In the genomic region with DNA sequence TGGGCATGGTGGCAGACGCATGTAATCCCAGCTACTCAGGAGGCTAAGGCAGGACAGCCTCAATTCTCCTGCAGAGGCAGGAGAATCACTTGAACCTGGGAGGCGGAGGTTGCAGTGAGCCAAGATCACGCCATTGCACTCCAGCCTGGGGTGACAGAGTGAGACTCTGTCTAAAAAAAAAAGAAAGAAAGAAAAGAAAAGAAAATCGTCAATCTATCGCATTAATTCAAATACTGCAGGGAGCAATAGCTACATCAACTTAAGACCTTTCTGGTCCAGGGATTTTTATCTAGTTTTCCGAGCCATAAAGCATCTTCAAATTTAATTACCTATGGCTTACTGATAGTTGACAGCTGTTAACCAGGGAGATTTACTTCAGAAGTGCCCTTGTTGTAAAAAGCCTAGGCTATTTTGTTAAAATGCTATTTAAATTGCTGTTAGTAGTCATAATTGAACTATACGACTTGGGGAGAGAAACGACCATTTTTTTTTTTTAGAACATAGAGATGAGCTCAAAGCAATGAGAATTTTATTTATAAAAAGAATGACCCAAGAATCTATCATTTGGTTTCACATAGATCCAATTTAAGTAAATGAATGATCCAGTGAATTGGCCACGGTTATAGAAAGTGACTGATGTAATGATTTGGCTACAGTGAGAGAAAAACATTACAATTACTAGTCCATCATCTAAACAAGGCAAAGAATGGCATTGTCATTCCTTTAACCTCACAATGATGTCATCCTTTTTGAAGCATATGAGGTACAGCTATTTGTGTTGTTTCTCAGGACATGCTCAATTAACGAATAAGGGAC, we compare ENCODE assay signal across 1 cellular context.
TF ChIP-seq lines count a peak whose summit lies in the region.

No MANE protein-coding gene starts in this region.

TF ChIP-seq in HEK293, 187 proteins besides CTCF, POLR2A, EP300 and RAD21 (continued from another document and continues in another):
- TF ChIP-seq, protein P1, sequence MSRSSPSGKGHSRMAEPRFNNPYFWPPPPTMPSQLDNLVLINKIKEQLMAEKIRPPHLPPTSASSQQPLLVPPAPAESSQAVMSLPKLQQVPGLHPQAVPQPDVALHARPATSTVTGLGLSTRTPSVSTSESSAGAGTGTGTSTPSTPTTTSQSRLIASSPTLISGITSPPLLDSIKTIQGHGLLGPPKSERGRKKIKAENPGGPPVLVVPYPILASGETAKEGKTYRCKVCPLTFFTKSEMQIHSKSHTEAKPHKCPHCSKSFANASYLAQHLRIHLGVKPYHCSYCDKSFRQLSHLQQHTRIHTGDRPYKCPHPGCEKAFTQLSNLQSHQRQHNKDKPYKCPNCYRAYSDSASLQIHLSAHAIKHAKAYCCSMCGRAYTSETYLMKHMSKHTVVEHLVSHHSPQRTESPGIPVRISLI (tag by site-specific recombination; IDR thresholded peaks at IDR 0.05), result peak; percentile 61
- TF ChIP-seq ZNF548 (tag by site-specific recombination; IDR thresholded peaks at IDR 0.05) (no peak), ZNF626 (tag by site-specific recombination; IDR thresholded peaks at IDR 0.05) (no peak), ZNF394 (tag by site-specific recombination; IDR thresholded peaks at IDR 0.05; ENCODE audit: borderline replicate concordance) (peak; percentile 67; the same call in 1 of the 2 replicates), ZNF701 (tag by site-specific recombination; IDR thresholded peaks at IDR 0.05) (no peak), GLI2 (tag by site-specific recombination; IDR thresholded peaks at IDR 0.05; ENCODE audit: borderline replicate concordance, low read depth) (peak; percentile 62; the same call in 1 of the 2 replicates), ZNF654 (tag by site-specific recombination; IDR thresholded peaks at IDR 0.05; ENCODE audit: low read depth) (peak; percentile 15; the same call in 1 of the 2 replicates), ZFP3 (tag by site-specific recombination; IDR thresholded peaks at IDR 0.05; ENCODE audit: low read depth) (no peak), ZNF776 (tag by site-specific recombination; IDR thresholded peaks at IDR 0.05; ENCODE audit: borderline replicate concordance) (no peak), ZNF292 (tag by site-specific recombination; IDR thresholded peaks at IDR 0.05; ENCODE audit: borderline replicate concordance, low read depth) (no peak), ZNF335 (tag by site-specific recombination; conservative IDR thresholded peaks at IDR 0.05) (0 out of 2 replicates have a peak, but pooled peaks have one; percentile 17), ZNF629 (tag by site-specific recombination; IDR thresholded peaks at IDR 0.05) (peak; percentile 96), MEIS1 (CRISPR knock-in tag; IDR thresholded peaks at IDR 0.05; ENCODE audit: borderline replicate concordance) (no peak; the same call in 1 of the 2 replicates), ZSCAN16 (tag by site-specific recombination; IDR thresholded peaks at IDR 0.05) (no peak), ZNF24 (tag by site-specific recombination; IDR thresholded peaks at IDR 0.05) (peak; percentile 96), SP2 (tag by site-specific recombination; IDR thresholded peaks at IDR 0.05) (peak; percentile 21; the same call in 1 of the 2 replicates), TCF7L2 (IDR thresholded peaks at IDR 0.05; ENCODE audit: borderline replicate concordance, low read depth, low read length) (no peak), ZBTB8A (tag by site-specific recombination; IDR thresholded peaks at IDR 0.05) (peak; percentile 18; the same call in 1 of the 2 replicates), ZNF48 (tag by site-specific recombination; IDR thresholded peaks at IDR 0.05) (no peak), ZNF354C (tag by site-specific recombination; IDR thresholded peaks at IDR 0.05; ENCODE audit: borderline replicate concordance, low read depth) (no peak), WT1 (tag by site-specific recombination; IDR thresholded peaks at IDR 0.05) (peak; percentile 34; the same call in 1 of the 2 replicates), ZNF558 (tag by site-specific recombination; IDR thresholded peaks at IDR 0.05) (peak; percentile 81; the same call in 1 of the 2 replicates), ZXDB (tag by site-specific recombination; IDR thresholded peaks at IDR 0.05) (peak; percentile 63), REPIN1 (tag by site-specific recombination; IDR thresholded peaks at IDR 0.05; ENCODE audit: low read depth) (no peak), KLF7 (tag by site-specific recombination; IDR thresholded peaks at IDR 0.05; ENCODE audit: borderline replicate concordance) (no peak), ZFP41 (tag by site-specific recombination; IDR thresholded peaks at IDR 0.05; ENCODE audit: borderline replicate concordance) (no peak), ZBTB48 (tag by site-specific recombination; IDR thresholded peaks at IDR 0.05) (no peak; the same call in 1 of the 2 replicates), GLI4 (tag by site-specific recombination; IDR thresholded peaks at IDR 0.05) (no peak), ZNF140 (tag by site-specific recombination; IDR thresholded peaks at IDR 0.05) (no peak), ZBTB21 (tag by site-specific recombination; IDR thresholded peaks at IDR 0.05) (peak; percentile 82), ZFP37 (tag by site-specific recombination; IDR thresholded peaks at IDR 0.05) (peak; percentile 62; the same call in 1 of the 2 replicates), YY1 (tag by site-specific recombination; IDR thresholded peaks at IDR 0.05) (no peak), KLF10 (tag by site-specific recombination; IDR thresholded peaks at IDR 0.05) (peak; percentile 80), ZNF174 (tag by site-specific recombination; IDR thresholded peaks at IDR 0.05) (no peak)
- TF ChIP-seq, protein P2, sequence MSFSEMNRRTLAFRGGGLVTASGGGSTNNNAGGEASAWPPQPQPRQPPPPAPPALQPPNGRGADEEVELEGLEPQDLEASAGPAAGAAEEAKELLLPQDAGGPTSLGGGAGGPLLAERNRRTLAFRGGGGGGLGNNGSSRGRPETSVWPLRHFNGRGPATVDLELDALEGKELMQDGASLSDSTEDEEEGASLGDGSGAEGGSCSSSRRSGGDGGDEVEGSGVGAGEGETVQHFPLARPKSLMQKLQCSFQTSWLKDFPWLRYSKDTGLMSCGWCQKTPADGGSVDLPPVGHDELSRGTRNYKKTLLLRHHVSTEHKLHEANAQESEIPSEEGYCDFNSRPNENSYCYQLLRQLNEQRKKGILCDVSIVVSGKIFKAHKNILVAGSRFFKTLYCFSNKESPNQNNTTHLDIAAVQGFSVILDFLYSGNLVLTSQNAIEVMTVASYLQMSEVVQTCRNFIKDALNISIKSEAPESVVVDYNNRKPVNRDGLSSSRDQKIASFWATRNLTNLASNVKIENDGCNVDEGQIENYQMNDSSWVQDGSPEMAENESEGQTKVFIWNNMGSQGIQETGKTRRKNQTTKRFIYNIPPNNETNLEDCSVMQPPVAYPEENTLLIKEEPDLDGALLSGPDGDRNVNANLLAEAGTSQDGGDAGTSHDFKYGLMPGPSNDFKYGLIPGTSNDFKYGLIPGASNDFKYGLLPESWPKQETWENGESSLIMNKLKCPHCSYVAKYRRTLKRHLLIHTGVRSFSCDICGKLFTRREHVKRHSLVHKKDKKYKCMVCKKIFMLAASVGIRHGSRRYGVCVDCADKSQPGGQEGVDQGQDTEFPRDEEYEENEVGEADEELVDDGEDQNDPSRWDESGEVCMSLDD (tag by site-specific recombination; IDR thresholded peaks at IDR 0.05), result no peak
- TF ChIP-seq, protein P3, sequence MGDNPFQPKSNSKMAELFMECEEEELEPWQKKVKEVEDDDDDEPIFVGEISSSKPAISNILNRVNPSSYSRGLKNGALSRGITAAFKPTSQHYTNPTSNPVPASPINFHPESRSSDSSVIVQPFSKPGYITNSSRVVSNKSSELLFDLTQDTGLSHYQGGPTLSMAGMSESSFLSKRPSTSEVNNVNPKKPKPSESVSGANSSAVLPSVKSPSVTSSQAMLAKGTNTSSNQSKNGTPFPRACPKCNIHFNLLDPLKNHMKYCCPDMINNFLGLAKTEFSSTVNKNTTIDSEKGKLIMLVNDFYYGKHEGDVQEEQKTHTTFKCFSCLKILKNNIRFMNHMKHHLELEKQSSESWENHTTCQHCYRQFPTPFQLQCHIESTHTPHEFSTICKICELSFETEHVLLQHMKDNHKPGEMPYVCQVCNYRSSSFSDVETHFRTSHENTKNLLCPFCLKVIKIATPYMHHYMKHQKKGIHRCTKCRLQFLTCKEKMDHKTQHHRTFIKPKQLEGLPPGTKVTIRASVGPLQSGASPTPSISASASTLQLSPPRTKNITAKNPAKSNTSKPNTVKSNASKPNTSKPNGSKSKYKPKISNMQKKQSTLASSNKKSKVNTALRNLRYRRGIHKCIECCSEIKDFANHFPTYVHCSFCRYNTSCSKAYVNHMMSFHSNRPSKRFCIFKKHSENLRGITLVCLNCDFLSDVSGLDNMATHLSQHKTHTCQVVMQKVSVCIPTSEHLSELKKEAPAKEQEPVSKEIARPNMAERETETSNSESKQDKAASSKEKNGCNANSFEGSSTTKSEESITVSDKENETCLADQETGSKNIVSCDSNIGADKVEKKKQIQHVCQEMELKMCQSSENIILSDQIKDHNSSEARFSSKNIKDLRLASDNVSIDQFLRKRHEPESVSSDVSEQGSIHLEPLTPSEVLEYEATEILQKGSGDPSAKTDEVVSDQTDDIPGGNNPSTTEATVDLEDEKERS (tag by site-specific recombination; IDR thresholded peaks at IDR 0.05), result no peak
- TF ChIP-seq, protein P4, sequence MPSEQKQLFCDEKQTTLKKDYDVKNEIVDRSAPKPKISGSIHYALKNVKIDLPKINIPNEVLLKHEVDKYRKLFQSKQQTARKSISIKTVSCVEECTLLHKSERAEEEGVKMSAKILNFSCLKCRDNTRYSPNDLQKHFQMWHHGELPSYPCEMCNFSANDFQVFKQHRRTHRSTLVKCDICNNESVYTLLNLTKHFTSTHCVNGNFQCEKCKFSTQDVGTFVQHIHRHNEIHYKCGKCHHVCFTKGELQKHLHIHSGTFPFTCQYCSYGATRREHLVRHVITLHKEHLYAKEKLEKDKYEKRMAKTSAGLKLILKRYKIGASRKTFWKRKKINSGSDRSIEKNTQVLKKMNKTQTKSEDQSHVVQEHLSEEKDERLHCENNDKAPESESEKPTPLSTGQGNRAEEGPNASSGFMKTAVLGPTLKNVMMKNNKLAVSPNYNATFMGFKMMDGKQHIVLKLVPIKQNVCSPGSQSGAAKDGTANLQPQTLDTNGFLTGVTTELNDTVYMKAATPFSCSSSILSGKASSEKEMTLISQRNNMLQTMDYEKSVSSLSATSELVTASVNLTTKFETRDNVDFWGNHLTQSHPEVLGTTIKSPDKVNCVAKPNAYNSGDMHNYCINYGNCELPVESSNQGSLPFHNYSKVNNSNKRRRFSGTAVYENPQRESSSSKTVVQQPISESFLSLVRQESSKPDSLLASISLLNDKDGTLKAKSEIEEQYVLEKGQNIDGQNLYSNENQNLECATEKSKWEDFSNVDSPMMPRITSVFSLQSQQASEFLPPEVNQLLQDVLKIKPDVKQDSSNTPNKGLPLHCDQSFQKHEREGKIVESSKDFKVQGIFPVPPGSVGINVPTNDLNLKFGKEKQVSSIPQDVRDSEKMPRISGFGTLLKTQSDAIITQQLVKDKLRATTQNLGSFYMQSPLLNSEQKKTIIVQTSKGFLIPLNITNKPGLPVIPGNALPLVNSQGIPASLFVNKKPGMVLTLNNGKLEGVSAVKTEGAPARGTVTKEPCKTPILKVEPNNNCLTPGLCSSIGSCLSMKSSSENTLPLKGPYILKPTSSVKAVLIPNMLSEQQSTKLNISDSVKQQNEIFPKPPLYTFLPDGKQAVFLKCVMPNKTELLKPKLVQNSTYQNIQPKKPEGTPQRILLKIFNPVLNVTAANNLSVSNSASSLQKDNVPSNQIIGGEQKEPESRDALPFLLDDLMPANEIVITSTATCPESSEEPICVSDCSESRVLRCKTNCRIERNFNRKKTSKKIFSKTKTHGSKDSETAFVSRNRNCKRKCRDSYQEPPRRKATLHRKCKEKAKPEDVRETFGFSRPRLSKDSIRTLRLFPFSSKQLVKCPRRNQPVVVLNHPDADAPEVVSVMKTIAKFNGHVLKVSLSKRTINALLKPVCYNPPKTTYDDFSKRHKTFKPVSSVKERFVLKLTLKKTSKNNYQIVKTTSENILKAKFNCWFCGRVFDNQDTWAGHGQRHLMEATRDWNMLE (tag by site-specific recombination; conservative IDR thresholded peaks at IDR 0.05; ENCODE audit: low read depth), result no peak
- TF ChIP-seq, protein P5, sequence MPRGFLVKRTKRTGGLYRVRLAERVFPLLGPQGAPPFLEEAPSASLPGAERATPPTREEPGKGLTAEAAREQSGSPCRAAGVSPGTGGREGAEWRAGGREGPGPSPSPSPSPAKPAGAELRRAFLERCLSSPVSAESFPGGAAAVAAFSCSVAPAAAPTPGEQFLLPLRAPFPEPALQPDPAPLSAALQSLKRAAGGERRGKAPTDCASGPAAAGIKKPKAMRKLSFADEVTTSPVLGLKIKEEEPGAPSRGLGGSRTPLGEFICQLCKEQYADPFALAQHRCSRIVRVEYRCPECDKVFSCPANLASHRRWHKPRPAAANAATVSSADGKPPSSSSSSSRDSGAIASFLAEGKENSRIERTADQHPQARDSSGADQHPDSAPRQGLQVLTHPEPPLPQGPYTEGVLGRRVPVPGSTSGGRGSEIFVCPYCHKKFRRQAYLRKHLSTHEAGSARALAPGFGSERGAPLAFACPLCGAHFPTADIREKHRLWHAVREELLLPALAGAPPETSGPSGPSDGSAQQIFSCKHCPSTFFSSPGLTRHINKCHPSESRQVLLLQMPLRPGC (tag by site-specific recombination; IDR thresholded peaks at IDR 0.05), result peak; percentile 91
- TF ChIP-seq, protein P6, sequence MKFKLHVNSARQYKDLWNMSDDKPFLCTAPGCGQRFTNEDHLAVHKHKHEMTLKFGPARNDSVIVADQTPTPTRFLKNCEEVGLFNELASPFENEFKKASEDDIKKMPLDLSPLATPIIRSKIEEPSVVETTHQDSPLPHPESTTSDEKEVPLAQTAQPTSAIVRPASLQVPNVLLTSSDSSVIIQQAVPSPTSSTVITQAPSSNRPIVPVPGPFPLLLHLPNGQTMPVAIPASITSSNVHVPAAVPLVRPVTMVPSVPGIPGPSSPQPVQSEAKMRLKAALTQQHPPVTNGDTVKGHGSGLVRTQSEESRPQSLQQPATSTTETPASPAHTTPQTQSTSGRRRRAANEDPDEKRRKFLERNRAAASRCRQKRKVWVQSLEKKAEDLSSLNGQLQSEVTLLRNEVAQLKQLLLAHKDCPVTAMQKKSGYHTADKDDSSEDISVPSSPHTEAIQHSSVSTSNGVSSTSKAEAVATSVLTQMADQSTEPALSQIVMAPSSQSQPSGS (tag by site-specific recombination; IDR thresholded peaks at IDR 0.05; ENCODE audit: low read depth), result peak; percentile 99
- TF ChIP-seq, protein P7, sequence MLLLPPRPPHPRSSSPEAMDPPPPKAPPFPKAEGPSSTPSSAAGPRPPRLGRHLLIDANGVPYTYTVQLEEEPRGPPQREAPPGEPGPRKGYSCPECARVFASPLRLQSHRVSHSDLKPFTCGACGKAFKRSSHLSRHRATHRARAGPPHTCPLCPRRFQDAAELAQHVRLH (tag by site-specific recombination; IDR thresholded peaks at IDR 0.05), result peak; percentile 9; the same call in 1 of the 2 replicates
- TF ChIP-seq, protein P8, sequence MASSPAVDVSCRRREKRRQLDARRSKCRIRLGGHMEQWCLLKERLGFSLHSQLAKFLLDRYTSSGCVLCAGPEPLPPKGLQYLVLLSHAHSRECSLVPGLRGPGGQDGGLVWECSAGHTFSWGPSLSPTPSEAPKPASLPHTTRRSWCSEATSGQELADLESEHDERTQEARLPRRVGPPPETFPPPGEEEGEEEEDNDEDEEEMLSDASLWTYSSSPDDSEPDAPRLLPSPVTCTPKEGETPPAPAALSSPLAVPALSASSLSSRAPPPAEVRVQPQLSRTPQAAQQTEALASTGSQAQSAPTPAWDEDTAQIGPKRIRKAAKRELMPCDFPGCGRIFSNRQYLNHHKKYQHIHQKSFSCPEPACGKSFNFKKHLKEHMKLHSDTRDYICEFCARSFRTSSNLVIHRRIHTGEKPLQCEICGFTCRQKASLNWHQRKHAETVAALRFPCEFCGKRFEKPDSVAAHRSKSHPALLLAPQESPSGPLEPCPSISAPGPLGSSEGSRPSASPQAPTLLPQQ (tag by site-specific recombination; IDR thresholded peaks at IDR 0.05), result peak; percentile 62; the same call in 1 of the 2 replicates
